ENCODE assay signal across 8 cellular contexts in the genomic region with DNA sequence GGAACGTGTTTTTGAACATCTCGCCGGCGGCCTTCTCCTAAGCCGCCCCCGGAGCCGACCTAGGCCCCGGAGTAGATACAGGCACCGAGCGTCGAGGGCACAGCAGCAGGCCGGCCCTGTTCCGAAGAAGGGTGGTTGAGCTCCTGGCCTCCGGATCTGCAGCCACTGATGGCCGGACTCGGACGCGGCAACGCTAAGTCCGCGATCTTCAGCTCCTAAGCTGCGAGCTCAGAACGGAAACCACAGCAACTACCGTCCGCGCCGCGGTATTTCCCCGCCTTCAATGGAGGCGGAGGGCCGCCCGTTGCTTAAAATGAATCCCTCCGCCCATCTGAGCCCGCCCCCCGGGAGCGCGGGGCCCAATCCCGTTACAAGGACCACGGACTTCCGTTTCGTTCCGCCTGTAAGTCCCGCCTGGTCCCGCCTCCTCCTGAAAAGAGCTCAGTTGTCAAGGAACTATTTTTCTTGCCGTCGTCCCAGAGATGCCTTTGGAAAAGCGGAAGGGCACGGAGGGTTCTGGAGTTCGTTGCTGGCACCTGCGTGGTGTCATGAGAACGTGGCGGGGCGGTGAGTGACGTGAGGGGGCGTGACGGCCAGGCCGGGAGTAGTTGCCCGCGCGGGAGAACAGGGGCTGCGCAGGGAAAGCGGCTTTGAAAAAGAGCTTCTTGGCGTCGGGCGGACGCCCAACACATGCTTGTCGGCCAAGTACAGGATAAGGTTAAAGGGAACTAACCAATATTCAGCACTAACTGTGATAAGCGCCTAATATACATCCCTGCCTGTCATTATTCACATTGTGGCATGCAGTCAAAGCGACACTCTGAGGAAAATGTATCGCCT.
DNase-seq lines count a peak whose midpoint lies in the region; ATAC-seq and TF ChIP-seq lines count a peak whose summit lies in the region.

A gene (minus strand): TSS at position 285 of the 840 bp plus-strand sequence. CDS start 266 bp downstream, at position 19.

- TF ChIP-seq CTCF in AG09319 (IDR thresholded peaks at IDR 0.05; ENCODE audit: low read depth, low read length) = no peak

- peak; percentile 89 for ATAC-seq in GM19035 (IDR thresholded peaks at IDR 0.05; ENCODE audit: unreplicated experiment)
- ATAC-seq in HG03354 (IDR thresholded peaks at IDR 0.05; ENCODE audit: poor library complexity, severe bottlenecking, unreplicated experiment) = peak; percentile 84
- peak; percentile 90 to 92 for ATAC-seq in activated CD4-positive, CD25-positive, alpha-beta regulatory T cell treated with anti-CD3 and anti-CD28 coated beads, Interleukin-2, amount 50 U/mL, for 24 hours

- DNase-seq in AG09319 (ENCODE audit: extremely low read depth, low read depth) (peak; percentile 100), NCI-H446 treated with DMSO at 0.1 percent for 48 hours (lab: John Stamatoyannopoulos, UW) (peak; percentile 98), cerebellar cortex (ENCODE audit: low spot score) (peak; percentile 100), iris pigment epithelial cell (ENCODE audit: low read depth) (peak; percentile 100)
- DNase-seq in stimulated activated CD4-positive, alpha-beta T cell treated with anti-CD3 and anti-CD28 coated beads, Interleukin-12 subunit alpha, Interleukin-12 subunit beta, amount 100 ng/mL, for 24 hours (ENCODE audit: low read depth in 2 of 2) = peak; percentile 93 to 97

Comparison
In these comparisons a context has a peak if more than half of its experiments do, and no peak if none do; other contexts are left out.
1. Peak in every context shown above with its lines: DNase-seq and ATAC-seq.